Comparison of ENCODE assay signal across 8 cellular contexts in genomic region chr3:120448707-120449650, GRCh38. TPM values are rescaled to one million over a fixed set of nuclear protein-coding genes. Genes with fewer than 3 reads are reported as not detected.
DNase-seq lines count a peak whose midpoint lies in the region; ATAC-seq, FAIRE-seq and TF ChIP-seq lines count a peak whose summit lies in the region.

No MANE protein-coding gene starts in this region.

- H3K23me2 ChIP-seq in H9 (ENCODE audit: insufficient read length, low read depth, low read length, poor library complexity, severe bottlenecking) = peaks cover 5% of the 10 kb centered on the region

- H3K36me3 ChIP-seq in astrocyte (ENCODE audit: insufficient read depth, low read length) (peaks cover 18% of the 10 kb centered on the region), iPS-15b (ENCODE audit: control insufficient read depth, insufficient read depth, low read length) (peaks cover 8% of the 10 kb centered on the region), skeletal muscle tissue (ENCODE audit: control insufficient read depth in 3 of 3, insufficient read depth in 3 of 3, low read length in 3 of 3) (peaks cover 0 to 3% (median 2%) of the 10 kb centered on the region in 3 donors)

- no peak overlapping the region for H3K4ac ChIP-seq in H9 (ENCODE audit: low read depth, low read length)

- H3K9ac ChIP-seq in H9 (ENCODE audit: extremely low read depth, insufficient read length, low read length) (peak overlapping the region; percentile 82), astrocyte (ENCODE audit: low read length) (peak overlapping the region; percentile 99), iPS-15b (ENCODE audit: low read depth, low read length) (no peak overlapping the region), skeletal muscle tissue (ENCODE audit: low read depth in 1 of 3, low read length in 3 of 3) (peak overlapping the region in 1 of 3 donors; percentile 5)

- no peak overlapping the region for H2BK5ac ChIP-seq in H9 (ENCODE audit: insufficient read length, low read length)

- H4K5ac ChIP-seq in H9 (ENCODE audit: insufficient read length, low read depth, low read length) = no peak overlapping the region

- H3K27me3 ChIP-seq in H9 (ENCODE audit: insufficient read depth, low read length) (no peaks in the 10 kb centered on the region), astrocyte (ENCODE audit: insufficient read depth, low read length) (no peaks in the 10 kb centered on the region), iPS-15b (ENCODE audit: control insufficient read depth, insufficient read depth, low read length) (peaks cover 8% of the 10 kb centered on the region), skeletal muscle tissue (ENCODE audit: control insufficient read depth in 3 of 3, insufficient read depth in 3 of 3, low read length in 3 of 3) (peaks cover 0 to 11% (median 5%) of the 10 kb centered on the region in 3 donors)

- H3K9me3 Mint-ChIP-seq in H9 (peaks cover 2 to 3% of the 10 kb centered on the region in 2 experiments), astrocyte (ENCODE audit: unreplicated experiment) (no peaks in the 10 kb centered on the region)

- no peak overlapping the region for H3K23ac ChIP-seq in H9 (ENCODE audit: insufficient read length, low read depth, low read length)

- H3K4me3 ChIP-seq in astrocyte (ENCODE audit: insufficient read depth, low read depth, low read length) = peak overlapping the region; percentile 93
- H3K4me3 ChIP-seq in iPS-15b (ENCODE audit: low read depth, low read length) = peak overlapping the region; percentile 75
- H3K4me3 ChIP-seq in skeletal muscle tissue (ENCODE audit: low read length in 3 of 3) = peak overlapping the region; percentile 10 to 66 (median 37)

- H3K56ac ChIP-seq in H9 (ENCODE audit: insufficient read length, low read depth, low read length) = no peak overlapping the region

- H3T11ph ChIP-seq in H9 (ENCODE audit: low read length) = no peak overlapping the region

- H3K4me2 ChIP-seq in H9 (ENCODE audit: insufficient read depth, insufficient read length, low read length) (peak overlapping the region; percentile 65), astrocyte (ENCODE audit: low read length) (peak overlapping the region; percentile 94)

- H4K91ac ChIP-seq in H9 (ENCODE audit: insufficient read length, low read depth, low read length) = no peak overlapping the region

- no peak overlapping the region for H2AK5ac ChIP-seq in H9 (ENCODE audit: insufficient read length, low read length)

- ATAC-seq in HG03139 (IDR thresholded peaks at IDR 0.05; ENCODE audit: unreplicated experiment) = no peak
- no peak for ATAC-seq in HG03097 (IDR thresholded peaks at IDR 0.05; ENCODE audit: low FRiP score, unreplicated experiment)
- ATAC-seq in HG03159 (IDR thresholded peaks at IDR 0.05; ENCODE audit: unreplicated experiment) = no peak

- no peaks in the 10 kb centered on the region for H3K79me1 ChIP-seq in H9 (ENCODE audit: insufficient read depth, low read depth, low read length, poor library complexity, severe bottlenecking)

- H3K27ac ChIP-seq in H9 (ENCODE audit: insufficient read length, low read depth, low read length) (no peak overlapping the region), astrocyte (ENCODE audit: low read depth, low read length) (peak overlapping the region; percentile 94), skeletal muscle tissue (ENCODE audit: low read depth, low read length) (peak overlapping the region; percentile 82)

- H3K9me3 ChIP-seq in H9 (ENCODE audit: control insufficient read depth, low read depth, low read length) (no peaks in the 10 kb centered on the region), astrocyte (ENCODE audit: insufficient read depth, low read depth, low read length) (no peaks in the 10 kb centered on the region), iPS-15b (ENCODE audit: control insufficient read depth, insufficient read depth, low read length) (no peaks in the 10 kb centered on the region), skeletal muscle tissue (ENCODE audit: control insufficient read depth in 3 of 3, low read length in 3 of 3) (no peaks in the 10 kb centered on the region)

- H3K4me3 Mint-ChIP-seq in H9 = peak overlapping the region; percentile 91 to 96
- H3K4me3 Mint-ChIP-seq in astrocyte (ENCODE audit: unreplicated experiment) = peak overlapping the region; percentile 92

- H3K27ac Mint-ChIP-seq in H9 (peak overlapping the region in 2 of 3 experiments; percentile 14 to 63; a peak in 3 of 7 replicates), astrocyte (ENCODE audit: unreplicated experiment) (peak overlapping the region; percentile 82)

- H3K4me1 ChIP-seq in H9 (ENCODE audit: insufficient read depth, low read length) = peaks cover 19% of the 10 kb centered on the region
- peaks cover 34% of the 10 kb centered on the region for H3K4me1 ChIP-seq in astrocyte (ENCODE audit: insufficient read depth, low read length)
- peaks cover 32% of the 10 kb centered on the region for H3K4me1 ChIP-seq in iPS-15b (ENCODE audit: control insufficient read depth, insufficient read depth, low read length)
- peaks cover 7 to 19% (median 11%) of the 10 kb centered on the region in 3 donors for H3K4me1 ChIP-seq in skeletal muscle tissue (ENCODE audit: control insufficient read depth in 3 of 3, insufficient read depth in 3 of 3, low read length in 3 of 3)

- WGBS in H9 (ENCODE audit: extremely low coverage, insufficient read length, low lambda C conversion rate) = no CpG with 5 or more reads among the region's 8 CpGs

- no peak overlapping the region for H2BK20ac ChIP-seq in H9 (ENCODE audit: low read depth, low read length, poor library complexity, severe bottlenecking)

- FAIRE-seq in astrocyte (lab: Jason Lieb, UNC) = peak; percentile 73

- H3K79me2 ChIP-seq in H9 (ENCODE audit: insufficient read depth, low read length) = peaks cover 16% of the 10 kb centered on the region
- H3K79me2 ChIP-seq in astrocyte (ENCODE audit: insufficient read depth, low read length) = peaks cover 68% of the 10 kb centered on the region

- H2AFZ ChIP-seq in H9 (ENCODE audit: low read length) (no peak overlapping the region), astrocyte (ENCODE audit: low read depth, low read length) (no peak overlapping the region)

- H3K36me3 Mint-ChIP-seq in H9 (ENCODE audit: insufficient read depth in 1 of 3, low read depth in 3 of 3) (peaks cover 7 to 23% (median 13%) of the 10 kb centered on the region in 3 experiments), astrocyte (ENCODE audit: low read depth, unreplicated experiment) (peaks cover 15% of the 10 kb centered on the region)

- TF ChIP-seq CTCF in H9 (conservative IDR thresholded peaks at IDR 0.05) (no peak), astrocyte (IDR thresholded peaks at IDR 0.05; ENCODE audit: insufficient read depth, low read depth, low read length) (no peak)

- no peak overlapping the region for H3K18ac ChIP-seq in H9 (ENCODE audit: insufficient read length, low read depth, low read length)

- no peak overlapping the region for H2BK15ac ChIP-seq in H9 (ENCODE audit: low read depth, low read length)

- H3K14ac ChIP-seq in H9 (ENCODE audit: insufficient read depth, low read length) = no peak overlapping the region

- H3K4me1 Mint-ChIP-seq in H9 = peaks cover 38 to 40% of the 10 kb centered on the region in 2 experiments
- peaks cover 28% of the 10 kb centered on the region for H3K4me1 Mint-ChIP-seq in astrocyte (ENCODE audit: low read depth, unreplicated experiment)

- no peak overlapping the region for H2BK120ac ChIP-seq in H9 (ENCODE audit: low read depth, low read length, poor library complexity, severe bottlenecking)

- no peak for DNase-seq in H9
- peak; percentile 91 for DNase-seq in astrocyte (ENCODE audit: low read depth)
- DNase-seq in NCI-H2196 treated with DMSO at 0.1 percent for 48 hours (lab: John Stamatoyannopoulos, UW; ENCODE audit: unreplicated experiment) = no peak

- H4K20me1 ChIP-seq in H9 (ENCODE audit: control insufficient read depth, insufficient read depth, insufficient read length) = no peaks in the 10 kb centered on the region
- H4K20me1 ChIP-seq in astrocyte (ENCODE audit: insufficient read depth, low read length) = peaks cover 51% of the 10 kb centered on the region

- no peak overlapping the region for H4K8ac ChIP-seq in H9 (replicated peaks; ENCODE audit: insufficient read length, low read depth, low read length)

- H2BK12ac ChIP-seq in H9 (ENCODE audit: insufficient read length, low read depth, low read length) = no peak overlapping the region

- no peaks in the 10 kb centered on the region; the same call in 1 of the 2 replicates for H3K27me3 Mint-ChIP-seq in H9 (ENCODE audit: low read depth)
- no peaks in the 10 kb centered on the region for H3K27me3 Mint-ChIP-seq in astrocyte (ENCODE audit: low read depth, unreplicated experiment)

RNA-seq across cellular contexts. Expression of gene FSTL1, which starts 1.8 kb away (rescaled TPM):
- 305 and 326 TPM in 2 replicates for total RNA-seq in H9 (2021)
- 1,010 and 1,056 TPM in 2 replicates for total RNA-seq in astrocyte
- total RNA-seq in skeletal muscle tissue = 377 TPM

Comparison
In these comparisons a context has a peak if more than half of its experiments do, and no peak if none do; other contexts are left out.
1. H3K4me3 ChIP-seq: peak in every context shown above with its lines; median percentile 93 in astrocyte; 75 in iPS-15b; 37 in skeletal muscle tissue.